19 cellular contexts compared by ENCODE assay signal in the genomic region with DNA sequence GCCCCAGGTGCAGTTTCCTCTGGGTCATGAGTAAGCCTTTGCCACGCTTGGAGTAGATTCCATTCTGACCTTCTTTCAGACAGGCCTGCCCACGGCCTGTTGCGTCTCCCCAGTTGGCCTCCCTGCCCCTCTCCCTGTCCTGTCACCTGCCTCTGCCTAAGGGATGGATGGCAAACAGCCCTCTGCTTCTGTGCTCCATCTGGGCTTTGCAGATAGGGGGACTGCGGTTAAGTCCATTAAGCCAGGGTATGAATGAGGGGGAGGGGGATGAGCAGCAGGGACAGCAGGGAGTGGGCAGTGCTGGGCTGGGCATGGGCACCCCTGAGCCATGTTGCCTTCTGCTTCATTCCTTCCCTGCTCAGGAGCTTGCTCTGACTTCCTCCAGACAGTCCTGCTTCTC. TPM values are rescaled to one million over a fixed set of nuclear protein-coding genes. Genes with fewer than 3 reads are reported as not detected.
DNase-seq lines count a peak whose midpoint lies in the region; ATAC-seq, FAIRE-seq and TF ChIP-seq lines count a peak whose summit lies in the region.
"Had no signal": no experiment of that assay in that cellular context is flagged by ENCODE, and none has a peak within 500 bp of the region (broad histone marks: within the 10 kb centered on the region; RNA-seq: fewer than 3 reads in every experiment).

No MANE protein-coding gene starts in this region.

- WGBS in K562 (ENCODE audit: insufficient coverage, low coverage, missing lambda C conversion rate), result 0% methylated on average over 4 of the region's 4 CpGs

- peaks cover 6 to 13% of the 10 kb centered on the region in 2 experiments; a peak in 4 of 5 replicates for H3K4me1 ChIP-seq in K562 (replicated peaks in 1 of 2; ENCODE audit: control insufficient read depth in 2 of 2, insufficient read depth in 2 of 2, low read length in 2 of 2)
- H3K4me1 ChIP-seq: A549, HAP-1 had no signal

- H3K4me3 ChIP-seq in K562 (no peak overlapping the region), foreskin fibroblast (ENCODE audit: low read depth in 1 of 2, low read length in 2 of 2) (no peak overlapping the region)
- H3K4me3 ChIP-seq: A549, HAP-1, SJSA1 had no signal

- H3K9ac ChIP-seq in K562 (ENCODE audit: insufficient read depth in 1 of 2, low read depth in 2 of 2, low read length in 2 of 2), result no peak overlapping the region

- no peak for TF ChIP-seq CTCF in natural killer cell (IDR thresholded peaks at IDR 0.05)
- no peak for TF ChIP-seq CTCF in K562 (IDR thresholded peaks at IDR 0.05 in 2 of 3, conservative IDR thresholded peaks at IDR 0.05 in 1 of 3; ENCODE audit: insufficient read depth in 2 of 3, low read depth in 1 of 3, low read length in 3 of 3)
- TF ChIP-seq CTCF in foreskin fibroblast (IDR thresholded peaks at IDR 0.05; ENCODE audit: low read depth, low read length), result no peak

- H3K9me3 Mint-ChIP-seq in natural killer cell treated with Interleukin-12 subunit alpha and Interleukin-12 subunit beta and Interleukin-15 and Interleukin-18, amount 100 ng/mL, for 72 hours, result no peaks in the 10 kb centered on the region
- H3K9me3 Mint-ChIP-seq in natural killer cell, result no peaks in the 10 kb centered on the region

- no peak overlapping the region for H3K4me3 Mint-ChIP-seq in natural killer cell treated with Interleukin-12 subunit alpha and Interleukin-12 subunit beta and Interleukin-15 and Interleukin-18, amount 100 ng/mL, for 72 hours
- H3K4me3 Mint-ChIP-seq in natural killer cell, result no peak overlapping the region
- H3K4me3 Mint-ChIP-seq: B cell had no signal

- no peaks in the 10 kb centered on the region for H4K20me1 ChIP-seq in K562 (replicated peaks; ENCODE audit: control insufficient read depth, insufficient read depth, low read length)

- H3K27me3 ChIP-seq in K562 (ENCODE audit: control insufficient read depth in 2 of 2, insufficient read depth in 2 of 2, low read length in 2 of 2), result peaks cover 0 to 31% of the 10 kb centered on the region in 2 experiments; a peak in 3 of 5 replicates
- H3K27me3 ChIP-seq: SJSA1 had no signal

- H3K27me3 Mint-ChIP-seq in natural killer cell treated with Interleukin-12 subunit alpha and Interleukin-12 subunit beta and Interleukin-15 and Interleukin-18, amount 100 ng/mL, for 72 hours, result no peaks in the 10 kb centered on the region
- no peaks in the 10 kb centered on the region for H3K27me3 Mint-ChIP-seq in natural killer cell (ENCODE audit: low read depth in 2 of 2)
- H3K27me3 Mint-ChIP-seq: B cell had no signal

- H3K36me3 Mint-ChIP-seq in natural killer cell treated with Interleukin-12 subunit alpha and Interleukin-12 subunit beta and Interleukin-15 and Interleukin-18, amount 100 ng/mL, for 72 hours, result no peaks in the 10 kb centered on the region
- H3K36me3 Mint-ChIP-seq in natural killer cell, result no peaks in the 10 kb centered on the region

- in situ Hi-C loops in K562 (cut with MboI), result no loop called here

- no peak for ATAC-seq in natural killer cell treated with Interleukin-12 subunit alpha and Interleukin-12 subunit beta and Interleukin-15 and Interleukin-18, amount 100 ng/mL, for 72 hours
- ATAC-seq in natural killer cell, result no peak
- ATAC-seq in K562, result no peak
- ATAC-seq: A549, Right ventricle myocardium inferior had no signal

- no peak overlapping the region for H3K4me2 ChIP-seq in K562 (ENCODE audit: insufficient read depth, low read length)
- H3K4me2 ChIP-seq: A549 had no signal

- no peaks in the 10 kb centered on the region for H3K9me3 ChIP-seq in K562 (replicated peaks; ENCODE audit: control insufficient read depth, insufficient read depth, low read depth, low read length)
- H3K9me3 ChIP-seq: A549, HAP-1, SJSA1 had no signal

- POLR2A ChIA-PET in K562 (lab: Yijun Ruan, JAX), result interaction anchor here (0.6 kb wide), 1 partner anchor 11 kb away, joined by 3 read pairs; no protein-coding TSS in a partner anchor

- peak overlapping the region in 1 of 2 donors; percentile 30 for H3K27ac Mint-ChIP-seq in natural killer cell treated with Interleukin-12 subunit alpha and Interleukin-12 subunit beta and Interleukin-15 and Interleukin-18, amount 100 ng/mL, for 72 hours
- H3K27ac Mint-ChIP-seq in natural killer cell, result no peak overlapping the region
- H3K27ac Mint-ChIP-seq: B cell had no signal

- peaks cover 16 to 24% of the 10 kb centered on the region in 2 donors for H3K4me1 Mint-ChIP-seq in natural killer cell treated with Interleukin-12 subunit alpha and Interleukin-12 subunit beta and Interleukin-15 and Interleukin-18, amount 100 ng/mL, for 72 hours (ENCODE audit: low read depth in 2 of 2)
- H3K4me1 Mint-ChIP-seq in natural killer cell, result peaks cover 16 to 21% of the 10 kb centered on the region in 2 donors

- no peak for TF ChIP-seq POLR2A in K562 (conservative IDR thresholded peaks at IDR 0.05)

- H2AFZ ChIP-seq in K562 (ENCODE audit: low read depth, low read length), result no peak overlapping the region

- no peak for FAIRE-seq in K562 (lab: Jason Lieb, UNC)
- FAIRE-seq: A549 had no signal

- CTCF ChIA-PET in K562 (lab: Yijun Ruan, JAX; ENCODE audit: low intra/inter-chr PET ratio), result no interaction called here

- no peak for TF ChIP-seq EP300 in K562 (IDR thresholded peaks at IDR 0.05; ENCODE audit: low read length)

- peak; percentile 26 for DNase-seq in natural killer cell treated with Interleukin-12 subunit alpha and Interleukin-12 subunit beta and Interleukin-15 and Interleukin-18, amount 100 ng/mL, for 72 hours (ENCODE audit: low spot score)
- DNase-seq in natural killer cell, result no peak
- peak in 2 of 4 experiments; percentile 42 to 44 for DNase-seq in K562 (ENCODE audit: extremely low read depth in 1 of 4, low spot score in 3 of 4)
- DNase-seq in mesenteric fat pad (ENCODE audit: low spot score), result peak; percentile 72
- DNase-seq in foreskin fibroblast, result no peak
- no peak for DNase-seq in NCI-H187 treated with DMSO at 0.1 percent for 48 hours (lab: John Stamatoyannopoulos, UW)
- no peak for DNase-seq in stimulated activated CD4-positive, alpha-beta T cell treated with anti-CD3 and anti-CD28 coated beads, Interleukin-4, amount 100 ng/mL, for 24 hours
- DNase-seq: EL, NCI-H1092, NCI-H1436 treated with DMSO at 0.1 percent for 48 hours, NCI-H2029, NCI-H345, NCI-H774, SW 1271 had no signal

- no peaks in the 10 kb centered on the region for H3K9me1 ChIP-seq in K562 (ENCODE audit: control insufficient read depth, insufficient read depth, low read length)

- TF ChIP-seq RAD21 in K562 (CRISPR knock-in tag; conservative IDR thresholded peaks at IDR 0.05 in 1 of 2, IDR thresholded peaks at IDR 0.05 in 1 of 2), result no peak

- H3K79me2 ChIP-seq in K562 (ENCODE audit: control insufficient read depth, insufficient read depth, low read length), result no peaks in the 10 kb centered on the region

- H3K36me3 ChIP-seq in K562 (ENCODE audit: control insufficient read depth, insufficient read depth, low read length), result no peaks in the 10 kb centered on the region
- H3K36me3 ChIP-seq: HAP-1 had no signal

- intact Hi-C loops in natural killer cell (cut with micrococcal nuclease), result no loop called here
- intact Hi-C loops in K562 (cut with micrococcal nuclease), result no loop called here

- no TSS peak for BruUV-seq in K562 (replicated peaks; lab: Mats Ljungman, UMichigan)

- no peak overlapping the region for H3K27ac ChIP-seq in K562 (ENCODE audit: extremely low read depth, low read depth, low read length)
- H3K27ac ChIP-seq: A549, SJSA1 had no signal

TF ChIP-seq in K562, 482 proteins besides CTCF, POLR2A, EP300 and RAD21 (continues in another document):
- TF ChIP-seq CBFA2T2 (conservative IDR thresholded peaks at IDR 0.05) (0 out of 2 replicates have a peak, but pooled peaks have one; percentile 17), KDM5B (IDR thresholded peaks at IDR 0.05; ENCODE audit: insufficient replicate concordance, low read depth, low read length) (no peak), DNMT1 (IDR thresholded peaks at IDR 0.05) (no peak), KLF13 (tag; IDR thresholded peaks at IDR 0.05; ENCODE audit: borderline replicate concordance, low read depth) (no peak), HDAC1 (IDR thresholded peaks at IDR 0.05) (no peak)
- TF ChIP-seq, protein P1, sequence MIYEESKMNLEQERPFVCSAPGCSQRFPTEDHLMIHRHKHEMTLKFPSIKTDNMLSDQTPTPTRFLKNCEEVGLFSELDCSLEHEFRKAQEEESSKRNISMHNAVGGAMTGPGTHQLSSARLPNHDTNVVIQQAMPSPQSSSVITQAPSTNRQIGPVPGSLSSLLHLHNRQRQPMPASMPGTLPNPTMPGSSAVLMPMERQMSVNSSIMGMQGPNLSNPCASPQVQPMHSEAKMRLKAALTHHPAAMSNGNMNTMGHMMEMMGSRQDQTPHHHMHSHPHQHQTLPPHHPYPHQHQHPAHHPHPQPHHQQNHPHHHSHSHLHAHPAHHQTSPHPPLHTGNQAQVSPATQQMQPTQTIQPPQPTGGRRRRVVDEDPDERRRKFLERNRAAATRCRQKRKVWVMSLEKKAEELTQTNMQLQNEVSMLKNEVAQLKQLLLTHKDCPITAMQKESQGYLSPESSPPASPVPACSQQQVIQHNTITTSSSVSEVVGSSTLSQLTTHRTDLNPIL (CRISPR knock-in tag; IDR thresholded peaks at IDR 0.05), result no peak

RNA-seq across cellular contexts. Expression of a gene that starts 37.6 kb away (rescaled TPM):
- total RNA-seq in natural killer cell treated with Interleukin-12 subunit alpha and Interleukin-12 subunit beta and Interleukin-15 and Interleukin-18, amount 100 ng/mL, for 72 hours, result 10 to 100 TPM; 12.6 to 20.1 TPM
- total RNA-seq in natural killer cell (100 to 1,000 TPM in 2 of 3 donors, 10 to 100 TPM in 1; 87.5 to 151 (median 113) TPM), K562 (2014; rRNA removed) (not detected in 2 replicates), K562 (2014; rRNA removed; fragmentation: Illumina TruSeq; extraction: Trizol) (not detected in 2 replicates), K562 (2015; rRNA removed; fragmentation: Illumina TruSeq; extraction: Trizol) (not detected in 2 replicates), K562 (2021) (0.20 and 0.69 TPM in 2 replicates), mesenteric fat pad (3.9 TPM)
- total RNA-seq in K562 (2011; cell fraction: chromatin; rRNA removed; ENCODE audit: low replicate concordance), result not detected in 2 replicates
- not detected in 2 replicates for total RNA-seq in K562 (2011; cell fraction: nucleolus; rRNA removed)
- total RNA-seq in K562 (2011; cell fraction: nucleoplasm; rRNA removed), result not detected in 2 replicates
- polyA plus RNA-seq in K562 (2011; rRNA removed) (not detected in 2 replicates), K562 (2014; fragmentation: Illumina TruSeq; extraction: Trizol) (not detected in 2 replicates), K562 (2014; fragmentation: Nextera tagmentation; extraction: Ambion mirVana) (not detected), K562 (2014; rRNA removed) (not detected in 2 replicates)
- polyA plus RNA-seq in K562 (2011; cell fraction: cytosol; rRNA removed), result not detected in 2 replicates
- polyA plus RNA-seq in K562 (2011; cell fraction: nucleus; rRNA removed), result 0.09 TPM in 1 of 2 replicates, not detected in the other
- polyA plus RNA-seq in K562 (2012), result not detected in 2 replicates
- not detected in 2 replicates for polyA minus RNA-seq in K562 (2011; rRNA and poly(A)+ RNA removed)
- polyA minus RNA-seq in K562 (2011; cell fraction: cytosol; rRNA and poly(A)+ RNA removed), result not detected in 2 replicates
- polyA minus RNA-seq in K562 (2011; cell fraction: nucleus; rRNA and poly(A)+ RNA removed), result not detected in 2 replicates
- total RNA-seq: SJSA1 had no signal

Comparison
In these comparisons a context has a peak if more than half of its experiments do, and no peak if none do; other contexts are left out.
1. DNase-seq: peak in natural killer cell treated with Interleukin-12 subunit alpha and Interleukin-12 subunit beta and Interleukin-15 and Interleukin-18, amount 100 ng/mL, for 72 hours (single experiment) and mesenteric fat pad (single experiment); none in natural killer cell (single experiment), foreskin fibroblast (0 of 2), NCI-H187 treated with DMSO at 0.1 percent for 48 hours (single experiment) and stimulated activated CD4-positive, alpha-beta T cell treated with anti-CD3 and anti-CD28 coated beads, Interleukin-4, amount 100 ng/mL, for 24 hours (single experiment).
2. RNA of a gene that starts 37.6 kb away (total RNA-seq): 87.5 to 151 TPM in natural killer cell; 12.6 to 20.1 TPM in natural killer cell treated with Interleukin-12 subunit alpha and Interleukin-12 subunit beta and Interleukin-15 and Interleukin-18, amount 100 ng/mL, for 72 hours, 3.9 TPM in mesenteric fat pad (single experiment) and 0.20 to 0.69 TPM in K562; every median in the first group is over 4 times any median in the second.